Comparison of ENCODE assay signal across 18 cellular contexts in genomic region chr10:72016608-72017310, GRCh38. TPM values are rescaled to one million over a fixed set of nuclear protein-coding genes. Genes with fewer than 3 reads are reported as not detected.
DNase-seq lines count a peak whose midpoint lies in the region; ATAC-seq, FAIRE-seq and TF ChIP-seq lines count a peak whose summit lies in the region.
"Had no signal": no experiment of that assay in that cellular context is flagged by ENCODE, and none has a peak within 500 bp of the region (broad histone marks: within the 10 kb centered on the region; RNA-seq: fewer than 3 reads in every experiment).

No MANE protein-coding gene starts in this region.

- H3K79me2 ChIP-seq in HepG2 (ENCODE audit: insufficient read depth, low read length): no peaks in the 10 kb centered on the region
- H3K79me2 ChIP-seq in osteoblast (ENCODE audit: insufficient read depth, low read length): no peaks in the 10 kb centered on the region

- H3K4me3 ChIP-seq in HepG2 (replicated peaks in 1 of 3; ENCODE audit: insufficient read depth in 1 of 3, low read depth in 2 of 3, low read length in 3 of 3): peak overlapping the region; percentile 16 to 61 (median 20); a peak in 3 of 6 replicates
- no peak overlapping the region for H3K4me3 ChIP-seq in right lobe of liver
- H3K4me3 ChIP-seq in osteoblast (ENCODE audit: insufficient read depth, low read length): no peak overlapping the region
- H3K4me3 ChIP-seq: GM23248 had no signal

- TF ChIP-seq POLR2A in HepG2 (IDR thresholded peaks at IDR 0.05; ENCODE audit: insufficient read depth in 1 of 2, low read depth in 2 of 2, low read length in 2 of 2) (no peak), right lobe of liver (IDR thresholded peaks at IDR 0.05) (no peak)

- H2AFZ ChIP-seq in HepG2 (ENCODE audit: low read length): peak overlapping the region; percentile 65
- no peak overlapping the region for H2AFZ ChIP-seq in osteoblast (ENCODE audit: low read length)
- H2AFZ ChIP-seq: GM23248 had no signal

- CTCF ChIA-PET in HepG2 (lab: Yijun Ruan, JAX; ENCODE audit: low intra/inter-chr PET ratio, low total read pairs): interaction anchor here (2.9 kb wide), 1 partner anchor 32 kb away, joined by 12 read pairs; no protein-coding TSS in a partner anchor
- CTCF ChIA-PET in HEK293T (lab: Yijun Ruan, JAX): no interaction called here

- no peak for DNase-seq in HepG2 (ENCODE audit: low spot score)
- no peak for DNase-seq in right lobe of liver
- peak; percentile 57 for DNase-seq in globus pallidus (ENCODE audit: low spot score)
- peak; percentile 85 for DNase-seq in osteoblast (ENCODE audit: insufficient read length, low spot score, missing footprints)
- DNase-seq in endothelial cell (ENCODE audit: low spot score): no peak
- no peak for DNase-seq in amniotic stem cell (lab: John Stamatoyannopoulos, UW)
- no peak for DNase-seq in HEK293T (ENCODE audit: extremely low spot score)
- no peak for DNase-seq in NCI-H146 treated with DMSO at 0.1 percent for 48 hours (lab: John Stamatoyannopoulos, UW; ENCODE audit: unreplicated experiment)
- DNase-seq: ACHN; activated CD4-positive, alpha-beta T cell treated with anti-CD3 and anti-CD28 coated beads for 36 hours; activated T-cell treated with anti-CD3 and anti-CD28 coated beads, Interleukin-2, amount 50 U/mL, for 1 hour; foreskin fibroblast; NCI-H146; SHP77; stimulated activated naive CD4-positive, alpha-beta T cell treated with Interleukin-2 at 50 U/mL for 16 hours had no signal

- ATAC-seq in HepG2 (peak; percentile 68), right lobe of liver (no peak)
- ATAC-seq: activated CD4-positive, alpha-beta T cell treated with anti-CD3 and anti-CD28 coated beads for 36 hours had no signal

- 42% methylated on average over 12 of the region's 14 CpGs for WGBS in HepG2 (ENCODE audit: low lambda C conversion rate)
- WGBS in right lobe of liver (ENCODE audit: insufficient coverage, low coverage, low lambda C conversion rate, missing lambda C conversion rate): 64% methylated on average over 3 of the region's 14 CpGs

- H3K36me3 ChIP-seq in HepG2 (replicated peaks in 1 of 2; ENCODE audit: control insufficient read depth in 1 of 2, insufficient read depth in 2 of 2, low read length in 2 of 2): no peaks in the 10 kb centered on the region
- no peaks in the 10 kb centered on the region for H3K36me3 ChIP-seq in right lobe of liver
- no peaks in the 10 kb centered on the region for H3K36me3 ChIP-seq in osteoblast (ENCODE audit: insufficient read depth, low read length)

- H3K36me3 Mint-ChIP-seq in endothelial cell (ENCODE audit: low read depth, unreplicated experiment): no peaks in the 10 kb centered on the region

- H3K9me3 Mint-ChIP-seq in endothelial cell (ENCODE audit: unreplicated experiment): no peaks in the 10 kb centered on the region

- no peak for TF ChIP-seq RAD21 in HepG2 (CRISPR knock-in tag; IDR thresholded peaks at IDR 0.05)

- TF ChIP-seq EP300 in HepG2 (IDR thresholded peaks at IDR 0.05; ENCODE audit: low read depth in 2 of 2, low read length in 2 of 2) (no peak), HepG2 (CRISPR knock-in tag; IDR thresholded peaks at IDR 0.05; ENCODE audit: borderline replicate concordance) (no peak)

- peaks cover 2% of the 10 kb centered on the region for H3K4me1 Mint-ChIP-seq in endothelial cell (ENCODE audit: unreplicated experiment)
- H3K4me1 Mint-ChIP-seq: activated CD4-positive, alpha-beta T cell treated with anti-CD3 and anti-CD28 coated beads for 36 hours had no signal

- in situ Hi-C loops in HepG2 (cut with HindIII; ENCODE audit: extremely low pct_ligation_motif_present, low pct_unique_long_range_greater_than_20kb): no loop called here

- H4K20me1 ChIP-seq in HepG2 (ENCODE audit: insufficient read depth, low read length) (no peaks in the 10 kb centered on the region), osteoblast (ENCODE audit: insufficient read depth, low read length) (peaks cover 5% of the 10 kb centered on the region)

- peak; percentile 34 for FAIRE-seq in HepG2 (lab: Jason Lieb, UNC)
- FAIRE-seq: islet of Langerhans had no signal

- H3K4me3 Mint-ChIP-seq in endothelial cell (ENCODE audit: unreplicated experiment): no peak overlapping the region
- H3K4me3 Mint-ChIP-seq: activated CD4-positive, alpha-beta T cell treated with anti-CD3 and anti-CD28 coated beads for 36 hours had no signal

- H3K27ac ChIP-seq in HepG2 (ENCODE audit: extremely low read length, insufficient read depth, low read length) (peak overlapping the region; percentile 39), right lobe of liver (no peak overlapping the region), osteoblast (ENCODE audit: low read depth, low read length) (no peak overlapping the region)
- H3K27ac ChIP-seq: GM23248, KMS-11 had no signal

- H3K9ac ChIP-seq in HepG2 (ENCODE audit: insufficient read depth, low read depth, low read length): peak overlapping the region; percentile 39; the same call in 1 of the 2 replicates
- H3K9ac ChIP-seq: GM23248, KMS-11 had no signal

- intact Hi-C loops in HepG2 (cut with micrococcal nuclease; ENCODE audit: unreplicated experiment): no loop called here
- intact Hi-C loops in right lobe of liver (cut with DNase I): no loop called here

- H3K4me2 ChIP-seq in HepG2 (ENCODE audit: low read depth, low read length) (peak overlapping the region; percentile 86), osteoblast (ENCODE audit: insufficient read depth, low read length) (no peak overlapping the region)
- H3K4me2 ChIP-seq: KMS-11 had no signal

- TF ChIP-seq CTCF in HepG2 (CRISPR knock-in tag; IDR thresholded peaks at IDR 0.05): no peak
- TF ChIP-seq CTCF in right lobe of liver (IDR thresholded peaks at IDR 0.05): no peak
- no peak for TF ChIP-seq CTCF in osteoblast (IDR thresholded peaks at IDR 0.05; ENCODE audit: extremely low read depth, low read depth, low read length)
- TF ChIP-seq CTCF in endothelial cell (IDR thresholded peaks at IDR 0.05; ENCODE audit: unreplicated experiment): no peak

- POLR2A ChIA-PET in HepG2 (lab: Yijun Ruan, JAX): interaction anchor here (1.1 to 6.1 kb wide), 4 partner anchors 14 to 59 kb away, joined by 3 to 33 read pairs (median 4); no protein-coding TSS in a partner anchor
- POLR2A ChIA-PET in HEK293T (lab: Yijun Ruan, JAX): no interaction called here

- H3K4me1 ChIP-seq in HepG2 (ENCODE audit: insufficient read depth, low read length) (peaks cover 66% of the 10 kb centered on the region), right lobe of liver (no peaks in the 10 kb centered on the region), osteoblast (ENCODE audit: insufficient read depth, low read length) (peaks cover 7% of the 10 kb centered on the region)

- no TSS peak for BruUV-seq in HepG2 (replicated peaks; lab: Mats Ljungman, UMichigan)

- peaks cover 6% of the 10 kb centered on the region for H3K27me3 Mint-ChIP-seq in endothelial cell (ENCODE audit: unreplicated experiment)
- H3K27me3 Mint-ChIP-seq: activated CD4-positive, alpha-beta T cell treated with anti-CD3 and anti-CD28 coated beads for 36 hours had no signal

- H3K9me3 ChIP-seq in HepG2 (ENCODE audit: low read length): no peaks in the 10 kb centered on the region
- no peaks in the 10 kb centered on the region for H3K9me3 ChIP-seq in right lobe of liver
- no peaks in the 10 kb centered on the region for H3K9me3 ChIP-seq in osteoblast (ENCODE audit: low read depth, low read length)

- H3K27me3 ChIP-seq in HepG2 (ENCODE audit: control insufficient read depth in 1 of 2, insufficient read depth in 2 of 2, low read length in 2 of 2) (no peaks in the 10 kb centered on the region), right lobe of liver (no peaks in the 10 kb centered on the region), osteoblast (ENCODE audit: insufficient read depth, low read length) (no peaks in the 10 kb centered on the region)

- H3K27ac Mint-ChIP-seq in endothelial cell (ENCODE audit: unreplicated experiment): no peak overlapping the region
- H3K27ac Mint-ChIP-seq: activated CD4-positive, alpha-beta T cell treated with anti-CD3 and anti-CD28 coated beads for 36 hours had no signal

TF ChIP-seq in HepG2, 621 proteins besides CTCF, POLR2A, EP300 and RAD21 (continues in another document):
- TF ChIP-seq SP4 (CRISPR knock-in tag; IDR thresholded peaks at IDR 0.05): 0 out of 2 replicates have a peak, but pooled peaks have one; percentile 15
- TF ChIP-seq ZNF460 (CRISPR knock-in tag; IDR thresholded peaks at IDR 0.05; ENCODE audit: borderline replicate concordance): peak; percentile 98
- 0 out of 2 replicates have a peak, but pooled peaks have one; percentile 31 for TF ChIP-seq RCOR2 (CRISPR knock-in tag; IDR thresholded peaks at IDR 0.05)

TF ChIP-seq in HEK293T, 16 proteins besides CTCF, POLR2A, EP300 and RAD21:
- TF ChIP-seq BHLHE40 (IDR thresholded peaks at IDR 0.05; ENCODE audit: borderline replicate concordance): no peak
- TF ChIP-seq TARDBP (IDR thresholded peaks at IDR 0.05): no peak

RNA-seq across cellular contexts. Expression of gene CHST3, which starts 52.6 kb away (rescaled TPM):
- 13.4 and 18.7 TPM in 2 replicates for total RNA-seq in HepG2 (2016; rRNA removed; fragmentation: Illumina TruSeq; extraction: Trizol)
- total RNA-seq in HepG2 (2016; cell fraction: cytosol; rRNA removed; fragmentation: Illumina TruSeq; extraction: Trizol; ENCODE audit: low read depth): 1.8 and 1.9 TPM in 2 replicates
- 12.3 and 17.7 TPM in 2 replicates for total RNA-seq in HepG2 (2016; cell fraction: insoluble cytoplasmic fraction; rRNA removed; fragmentation: Illumina TruSeq; extraction: Trizol)
- total RNA-seq in HepG2 (2016; cell fraction: membrane; rRNA removed; fragmentation: Illumina TruSeq; extraction: Trizol): 7.4 and 7.7 TPM in 2 replicates
- total RNA-seq in HepG2 (2016; cell fraction: nucleus; rRNA removed; fragmentation: Illumina TruSeq; extraction: Trizol): 18.2 and 22.8 TPM in 2 replicates
- polyA plus RNA-seq in HepG2 (2011; rRNA removed): 7.2 and 8.1 TPM in 2 replicates
- polyA plus RNA-seq in HepG2 (2011; cell fraction: cytosol; rRNA removed): 6.1 and 6.3 TPM in 2 replicates
- 9.2 and 10.1 TPM in 2 replicates for polyA plus RNA-seq in HepG2 (2011; cell fraction: nucleus; rRNA removed)
- polyA plus RNA-seq in HepG2 (2012): 4.5 and 6.1 TPM in 2 replicates
- 1.2 and 1.3 TPM in 2 replicates for polyA plus RNA-seq in HepG2 (2016; cell fraction: cytosol; fragmentation: Illumina TruSeq; extraction: Trizol; ENCODE audit: low read depth)
- 8.1 and 9.2 TPM in 2 replicates for polyA plus RNA-seq in HepG2 (2016; cell fraction: insoluble cytoplasmic fraction; fragmentation: Illumina TruSeq; extraction: Trizol; ENCODE audit: low read depth)
- polyA plus RNA-seq in HepG2 (2016; cell fraction: membrane; fragmentation: Illumina TruSeq; extraction: Trizol; ENCODE audit: low read depth): 2.9 and 3.3 TPM in 2 replicates
- 25.5 and 27.0 TPM in 2 replicates for polyA plus RNA-seq in HepG2 (2016; cell fraction: nucleus; fragmentation: Illumina TruSeq; extraction: Trizol; ENCODE audit: insufficient read depth, low read depth)
- polyA minus RNA-seq in HepG2 (2011; rRNA and poly(A)+ RNA removed; ENCODE audit: low replicate concordance): 22.4 and 23.3 TPM in 2 replicates
- 9.6 TPM in 2 replicates for polyA minus RNA-seq in HepG2 (2011; cell fraction: cytosol; rRNA and poly(A)+ RNA removed)
- 9.7 and 10.7 TPM in 2 replicates for polyA minus RNA-seq in HepG2 (2011; cell fraction: nucleus; rRNA and poly(A)+ RNA removed)
- 1 to 10 TPM in 5 of 6 experiments, under 1 TPM in 1; 0.81 to 2.5 (median 1.8) TPM for total RNA-seq in right lobe of liver
- 39.5 and 43.1 TPM in 2 replicates for total RNA-seq in osteoblast
- 3.8 TPM for total RNA-seq in endothelial cell (ENCODE audit: unreplicated experiment)

Comparison
In these comparisons a context has a peak if more than half of its experiments do, and no peak if none do; other contexts are left out.
1. H3K4me3 ChIP-seq: peak in HepG2 (3 of 3); none in right lobe of liver (0 of 3) and osteoblast (single experiment).
2. DNase-seq: peak in globus pallidus (single experiment) and osteoblast (single experiment); none in HepG2 (single experiment), right lobe of liver (0 of 3), endothelial cell (single experiment), amniotic stem cell (single experiment), HEK293T (single experiment) and NCI-H146 treated with DMSO at 0.1 percent for 48 hours (single experiment).